Comparison of ENCODE assay signal across 9 cellular contexts in genomic region chr9:82031538-82032280, GRCh38. TPM values are rescaled to one million over a fixed set of nuclear protein-coding genes. Genes with fewer than 3 reads are reported as not detected.
DNase-seq lines count a peak whose midpoint lies in the region; ATAC-seq and TF ChIP-seq lines count a peak whose summit lies in the region.
"Had no signal": no experiment of that assay in that cellular context is flagged by ENCODE, and none has a peak within 500 bp of the region (broad histone marks: within the 10 kb centered on the region; RNA-seq: fewer than 3 reads in every experiment).

No MANE protein-coding gene starts in this region.

- H3K9me3 ChIP-seq in GM23248 (ENCODE audit: low read depth) (no peaks in the 10 kb centered on the region), RWPE2 (ENCODE audit: severe bottlenecking) (no peaks in the 10 kb centered on the region), gastroesophageal sphincter (no peaks in the 10 kb centered on the region), prostate gland (no peaks in the 10 kb centered on the region)

- H3K9me2 ChIP-seq in GM23248 (ENCODE audit: insufficient read depth): no peaks in the 10 kb centered on the region

- peak overlapping the region; percentile 71 for H2AFZ ChIP-seq in GM23248

- POLR2A ChIA-PET in activated CD4-positive, alpha-beta T cell treated with anti-CD3 and anti-CD28 coated beads for 36 hours (lab: Charles Lee): no interaction called here

- H3K36me3 ChIP-seq in GM23248 (ENCODE audit: low read depth): no peaks in the 10 kb centered on the region
- no peaks in the 10 kb centered on the region for H3K36me3 ChIP-seq in RWPE2 (ENCODE audit: low read depth)
- H3K36me3 ChIP-seq in gastroesophageal sphincter: no peaks in the 10 kb centered on the region
- no peaks in the 10 kb centered on the region for H3K36me3 ChIP-seq in prostate gland

- DNase-seq in GM23248: peak; percentile 86
- DNase-seq in RWPE2 (ENCODE audit: low spot score): no peak
- peak; percentile 38 for DNase-seq in prostate gland (ENCODE audit: low spot score)
- no peak for DNase-seq in activated T-cell treated with anti-CD3 and anti-CD28 coated beads, Interleukin-2, amount 50 U/mL, for 24 hours
- DNase-seq in activated CD4-positive, alpha-beta T cell treated with anti-CD3 and anti-CD28 coated beads for 36 hours: no peak

- TF ChIP-seq EP300 in gastroesophageal sphincter (IDR thresholded peaks at IDR 0.05): no peak

- peaks cover 1% of the 10 kb centered on the region for H3K9me3 Mint-ChIP-seq in activated T-cell treated with anti-CD3 and anti-CD28 coated beads, Interleukin-2, amount 50 U/mL, for 24 hours
- H3K9me3 Mint-ChIP-seq in activated CD4-positive, alpha-beta T cell treated with anti-CD3 and anti-CD28 coated beads for 36 hours (ENCODE audit: low read depth): peaks cover 2% of the 10 kb centered on the region

- no peaks in the 10 kb centered on the region for H3K4me1 Mint-ChIP-seq in activated T-cell treated with anti-CD3 and anti-CD28 coated beads, Interleukin-2, amount 50 U/mL, for 24 hours (ENCODE audit: low read depth)
- H3K4me1 Mint-ChIP-seq in activated CD4-positive, alpha-beta T cell treated with anti-CD3 and anti-CD28 coated beads for 36 hours: no peaks in the 10 kb centered on the region

- CTCF ChIA-PET in activated CD4-positive, alpha-beta T cell treated with anti-CD3 and anti-CD28 coated beads for 36 hours (lab: Charles Lee): interaction anchor here (0.6 kb wide), 1 partner anchor 15 kb away, joined by 3 read pairs; no protein-coding TSS in a partner anchor

- H3K79me2 ChIP-seq in GM23248 (ENCODE audit: insufficient read depth): no peaks in the 10 kb centered on the region

- H3K9ac ChIP-seq in GM23248: no peak overlapping the region

- H3K27ac Mint-ChIP-seq in activated T-cell treated with anti-CD3 and anti-CD28 coated beads, Interleukin-2, amount 50 U/mL, for 24 hours: no peak overlapping the region
- H3K27ac Mint-ChIP-seq in activated CD4-positive, alpha-beta T cell treated with anti-CD3 and anti-CD28 coated beads for 36 hours: no peak overlapping the region

- no peaks in the 10 kb centered on the region for H3K27me3 Mint-ChIP-seq in activated T-cell treated with anti-CD3 and anti-CD28 coated beads, Interleukin-2, amount 50 U/mL, for 24 hours
- no peaks in the 10 kb centered on the region for H3K27me3 Mint-ChIP-seq in activated CD4-positive, alpha-beta T cell treated with anti-CD3 and anti-CD28 coated beads for 36 hours

- intact Hi-C loops in prostate gland (cut with DNase I): no loop called here
- intact Hi-C loops in activated CD4-positive, alpha-beta T cell treated with anti-CD3 and anti-CD28 coated beads for 36 hours (cut with DNase I, micrococcal nuclease): no loop called here

- H3K36me3 Mint-ChIP-seq in activated T-cell treated with anti-CD3 and anti-CD28 coated beads, Interleukin-2, amount 50 U/mL, for 24 hours (ENCODE audit: low read depth): no peaks in the 10 kb centered on the region
- no peaks in the 10 kb centered on the region for H3K36me3 Mint-ChIP-seq in activated CD4-positive, alpha-beta T cell treated with anti-CD3 and anti-CD28 coated beads for 36 hours (ENCODE audit: low read depth)

- H4K20me1 ChIP-seq in GM23248 (ENCODE audit: insufficient read depth): no peaks in the 10 kb centered on the region

- H3F3A ChIP-seq in GM23248 (ENCODE audit: insufficient read depth): peaks cover 6% of the 10 kb centered on the region; the same call in 1 of the 2 replicates

- no peak for TF ChIP-seq CTCF in RWPE2 (IDR thresholded peaks at IDR 0.05; ENCODE audit: poor library complexity, severe bottlenecking)
- no peak for TF ChIP-seq CTCF in gastroesophageal sphincter (IDR thresholded peaks at IDR 0.05)
- no peak for TF ChIP-seq CTCF in prostate gland (IDR thresholded peaks at IDR 0.05)

- no peaks in the 10 kb centered on the region for H3K27me3 ChIP-seq in GM23248 (replicated peaks; ENCODE audit: insufficient read depth)
- no peaks in the 10 kb centered on the region for H3K27me3 ChIP-seq in RWPE2 (ENCODE audit: insufficient read depth, poor library complexity, severe bottlenecking)
- no peaks in the 10 kb centered on the region for H3K27me3 ChIP-seq in gastroesophageal sphincter
- no peaks in the 10 kb centered on the region for H3K27me3 ChIP-seq in prostate gland (replicated peaks; ENCODE audit: insufficient read depth)

- no peak overlapping the region for H3K27ac ChIP-seq in GM23248
- H3K27ac ChIP-seq in RWPE2 (ENCODE audit: poor library complexity, severe bottlenecking): no peak overlapping the region
- no peak overlapping the region for H3K27ac ChIP-seq in gastroesophageal sphincter
- no peak overlapping the region for H3K27ac ChIP-seq in prostate gland
- H3K27ac ChIP-seq: coronary artery had no signal

- ATAC-seq in RWPE2 (ENCODE audit: low read depth) (peak; percentile 82), gastroesophageal sphincter (peak; percentile 82), HG03045 (IDR thresholded peaks at IDR 0.05; ENCODE audit: unreplicated experiment) (no peak), HG03442 (IDR thresholded peaks at IDR 0.05; ENCODE audit: unreplicated experiment) (no peak)
- ATAC-seq in activated CD4-positive, alpha-beta T cell treated with anti-CD3 and anti-CD28 coated beads for 36 hours: no peak

- WGBS in GM23248 (ENCODE audit: low coverage in 1 of 2, low lambda C conversion rate in 2 of 2, missing lambda C conversion rate in 2 of 2), 2 experiments: 29 to 34% methylated on average over 5 of the region's 5 CpGs
- WGBS in gastroesophageal sphincter (ENCODE audit: low coverage in 1 of 2), 2 donors: 41 to 58% methylated on average over 4 to 5 of the region's 5 CpGs
- 47% methylated on average over 5 of the region's 5 CpGs for WGBS in prostate gland

- no peak overlapping the region for H3K4me2 ChIP-seq in GM23248 (ENCODE audit: unreplicated experiment)

- no peak overlapping the region for H3K4me3 Mint-ChIP-seq in activated T-cell treated with anti-CD3 and anti-CD28 coated beads, Interleukin-2, amount 50 U/mL, for 24 hours
- no peak overlapping the region for H3K4me3 Mint-ChIP-seq in activated CD4-positive, alpha-beta T cell treated with anti-CD3 and anti-CD28 coated beads for 36 hours

- H3K4me1 ChIP-seq in GM23248 (ENCODE audit: insufficient read depth): peaks cover 10% of the 10 kb centered on the region
- no peaks in the 10 kb centered on the region for H3K4me1 ChIP-seq in RWPE2 (ENCODE audit: insufficient read depth, poor library complexity, severe bottlenecking)
- H3K4me1 ChIP-seq in gastroesophageal sphincter: peaks cover 0 to 7% (median 0%) of the 10 kb centered on the region in 3 donors
- no peaks in the 10 kb centered on the region for H3K4me1 ChIP-seq in prostate gland (replicated peaks)

- TF ChIP-seq POLR2A in gastroesophageal sphincter (IDR thresholded peaks at IDR 0.05) (no peak), prostate gland (IDR thresholded peaks at IDR 0.05) (no peak)

- H3K4me3 ChIP-seq in GM23248: no peak overlapping the region
- H3K4me3 ChIP-seq in RWPE2 (ENCODE audit: severe bottlenecking): no peak overlapping the region
- no peak overlapping the region for H3K4me3 ChIP-seq in gastroesophageal sphincter
- no peak overlapping the region for H3K4me3 ChIP-seq in prostate gland
- H3K4me3 ChIP-seq: coronary artery had no signal

- in situ Hi-C loops in GM23248 (cut with MboI): no loop called here

RNA-seq across cellular contexts. Expression of gene SPATA31D1, which starts 43.1 kb away (rescaled TPM):
- total RNA-seq in GM23248 (2014; rRNA removed; shearing (Covaris generic)): not detected in 2 replicates
- polyA plus RNA-seq in GM23248 (2016; fragmentation: Nextera tagmentation; extraction: Ambion mirVana): not detected in 2 replicates
- total RNA-seq in gastroesophageal sphincter (not detected), prostate gland (1 to 10 TPM in 1 of 2 donors, not detected in 1; 2.0 TPM)
- total RNA-seq in activated CD4-positive, alpha-beta T cell treated with anti-CD3 and anti-CD28 coated beads for 36 hours: not detected

Comparison
In these comparisons a context has a peak if more than half of its experiments do, and no peak if none do; other contexts are left out.
1. DNase-seq: peak in GM23248 (single experiment) and prostate gland (single experiment); none in RWPE2 (single experiment), activated T-cell treated with anti-CD3 and anti-CD28 coated beads, Interleukin-2, amount 50 U/mL, for 24 hours (single experiment) and activated CD4-positive, alpha-beta T cell treated with anti-CD3 and anti-CD28 coated beads for 36 hours (single experiment).
2. ATAC-seq: peak in RWPE2 (single experiment) and gastroesophageal sphincter (single experiment); none in HG03045 (single experiment), HG03442 (single experiment) and activated CD4-positive, alpha-beta T cell treated with anti-CD3 and anti-CD28 coated beads for 36 hours (single experiment).